Comparison of ENCODE assay signal across 15 cellular contexts in the genomic region with DNA sequence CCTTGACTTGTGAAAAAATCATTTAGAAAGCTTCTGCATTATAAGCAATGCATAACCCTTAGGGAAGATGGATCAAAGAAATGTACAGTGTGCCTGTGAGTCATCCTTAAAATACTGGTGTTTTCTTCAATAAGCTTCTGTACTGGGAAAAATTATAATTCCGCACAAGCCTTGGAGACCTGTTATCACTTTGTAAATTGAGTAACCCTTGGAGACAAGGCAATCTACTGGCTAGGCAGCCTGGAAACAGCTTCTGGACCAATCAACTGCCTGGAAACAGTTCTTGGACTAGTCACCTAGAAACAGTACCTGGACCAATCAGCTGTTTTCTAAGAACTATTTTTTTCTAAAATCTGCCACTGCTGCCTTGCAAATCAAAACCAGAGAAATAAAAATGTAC. TPM values are rescaled to one million over a fixed set of nuclear protein-coding genes. Genes with fewer than 3 reads are reported as not detected.
DNase-seq lines count a peak whose midpoint lies in the region; TF ChIP-seq lines count a peak whose summit lies in the region.
"Had no signal": no experiment of that assay in that cellular context is flagged by ENCODE, and none has a peak within 500 bp of the region (broad histone marks: within the 10 kb centered on the region; RNA-seq: fewer than 3 reads in every experiment).

No MANE protein-coding gene starts in this region.

- H3K4me3 Mint-ChIP-seq in activated T-helper 1 cell treated with anti-CD3 and anti-CD28 coated beads, Interleukin-12 subunit alpha, Interleukin-12 subunit beta, Interleukin-2, Interleukin-4 antibody, amounts not matched to agents 30 ng/mL and 10 ng/mL and 1 ng/mL, durations not matched to agents 14 hours and 24 hours and 36 hours: no peak overlapping the region

- no peaks in the 10 kb centered on the region for H3K36me3 Mint-ChIP-seq in activated T-helper 1 cell treated with anti-CD3 and anti-CD28 coated beads, Interleukin-12 subunit alpha, Interleukin-12 subunit beta, Interleukin-2, Interleukin-4 antibody, amounts not matched to agents 30 ng/mL and 10 ng/mL and 1 ng/mL, durations not matched to agents 14 hours and 24 hours and 36 hours (ENCODE audit: low read depth)

- no peaks in the 10 kb centered on the region for H3K27me3 Mint-ChIP-seq in activated T-helper 1 cell treated with anti-CD3 and anti-CD28 coated beads, Interleukin-12 subunit alpha, Interleukin-12 subunit beta, Interleukin-2, Interleukin-4 antibody, amounts not matched to agents 30 ng/mL and 10 ng/mL and 1 ng/mL, durations not matched to agents 14 hours and 24 hours and 36 hours (ENCODE audit: insufficient read depth)

- no peaks in the 10 kb centered on the region for H3K9me3 Mint-ChIP-seq in activated T-helper 1 cell treated with anti-CD3 and anti-CD28 coated beads, Interleukin-12 subunit alpha, Interleukin-12 subunit beta, Interleukin-2, Interleukin-4 antibody, amounts not matched to agents 30 ng/mL and 10 ng/mL and 1 ng/mL, durations not matched to agents 14 hours and 24 hours and 36 hours

- DNase-seq in DMS 273 (lab: John Stamatoyannopoulos, UW; ENCODE audit: unreplicated experiment): peak; percentile 81
- peak; percentile 62 for DNase-seq in NCI-H2227 (lab: John Stamatoyannopoulos, UW; ENCODE audit: unreplicated experiment)
- peak; percentile 46 to 86 for DNase-seq in cardiac fibroblast (ENCODE audit: low read depth in 2 of 2)
- peak; percentile 13 for DNase-seq in midbrain (lab: John Stamatoyannopoulos, UW)
- DNase-seq in activated T-helper 1 cell treated with anti-CD3 and anti-CD28 coated beads, Interleukin-12 subunit alpha, Interleukin-12 subunit beta, Interleukin-2, Interleukin-4 antibody, amounts not matched to agents 30 ng/mL and 10 ng/mL and 1 ng/mL, durations not matched to agents 14 hours and 24 hours and 36 hours (ENCODE audit: low spot score): no peak
- no peak for DNase-seq in RKO (ENCODE audit: low spot score)
- no peak for DNase-seq in NK-92 treated with Interleukin-12 subunit alpha and Interleukin-12 subunit beta, amount 100 ng/mL, for 24 hours (lab: John Stamatoyannopoulos, UW)
- no peak for DNase-seq in effector CD8-positive, alpha-beta T cell (lab: John Stamatoyannopoulos, UW)
- DNase-seq: activated effector memory CD4-positive, alpha-beta T cell treated with Interleukin-2 at 50 U/mL for 16 hours; AML-193; MG63; NCI-H1930; sigmoid colon; stimulated activated CD4-positive, alpha-beta T cell treated with anti-CD3 and anti-CD28 coated beads, Interleukin-2, amount 100 ng/mL, for 48 hours; T-helper 2 cell had no signal

- no peaks in the 10 kb centered on the region for H3K4me1 Mint-ChIP-seq in activated T-helper 1 cell treated with anti-CD3 and anti-CD28 coated beads, Interleukin-12 subunit alpha, Interleukin-12 subunit beta, Interleukin-2, Interleukin-4 antibody, amounts not matched to agents 30 ng/mL and 10 ng/mL and 1 ng/mL, durations not matched to agents 14 hours and 24 hours and 36 hours (ENCODE audit: low read depth)

- intact Hi-C loops in activated T-helper 1 cell treated with anti-CD3 and anti-CD28 coated beads, Interleukin-12 subunit alpha, Interleukin-12 subunit beta, Interleukin-2, Interleukin-4 antibody, amounts not matched to agents 30 ng/mL and 10 ng/mL and 1 ng/mL, durations not matched to agents 14 hours and 24 hours and 36 hours (cut with micrococcal nuclease): no loop called here

- no peak overlapping the region for H3K27ac Mint-ChIP-seq in activated T-helper 1 cell treated with anti-CD3 and anti-CD28 coated beads, Interleukin-12 subunit alpha, Interleukin-12 subunit beta, Interleukin-2, Interleukin-4 antibody, amounts not matched to agents 30 ng/mL and 10 ng/mL and 1 ng/mL, durations not matched to agents 14 hours and 24 hours and 36 hours

- TF ChIP-seq CTCF in cardiac fibroblast (IDR thresholded peaks at IDR 0.05; ENCODE audit: low read depth, low read length): no peak

- no peak overlapping the region for H3K4me3 ChIP-seq in cardiac fibroblast (replicated peaks in 1 of 2; ENCODE audit: low read depth in 2 of 2, low read length in 2 of 2)
- H3K4me3 ChIP-seq: MG63, sigmoid colon had no signal

RNA-seq across cellular contexts. Expression of gene RNGTT, which starts 25.8 kb away (rescaled TPM):
- 21.6 and 25.3 TPM in 2 replicates for total RNA-seq in activated T-helper 1 cell treated with anti-CD3 and anti-CD28 coated beads, Interleukin-12 subunit alpha, Interleukin-12 subunit beta, Interleukin-2, Interleukin-4 antibody, amounts not matched to agents 30 ng/mL and 10 ng/mL and 1 ng/mL, durations not matched to agents 14 hours and 24 hours and 36 hours

Comparison
In these comparisons a context has a peak if more than half of its experiments do, and no peak if none do; other contexts are left out.
1. DNase-seq: peak in DMS 273 (single experiment), NCI-H2227 (single experiment), cardiac fibroblast (2 of 2) and midbrain (single experiment); none in activated T-helper 1 cell treated with anti-CD3 and anti-CD28 coated beads, Interleukin-12 subunit alpha, Interleukin-12 subunit beta, Interleukin-2, Interleukin-4 antibody, amounts not matched to agents 30 ng/mL and 10 ng/mL and 1 ng/mL, durations not matched to agents 14 hours and 24 hours and 36 hours (single experiment), RKO (single experiment), NK-92 treated with Interleukin-12 subunit alpha and Interleukin-12 subunit beta, amount 100 ng/mL, for 24 hours (single experiment) and effector CD8-positive, alpha-beta T cell (single experiment).